10 cellular contexts compared by ENCODE assay signal in genomic region chr21:46140357-46141003, GRCh38. TPM values are rescaled to one million over a fixed set of nuclear protein-coding genes. Genes with fewer than 3 reads are reported as not detected.
DNase-seq lines count a peak whose midpoint lies in the region; ATAC-seq, FAIRE-seq and TF ChIP-seq lines count a peak whose summit lies in the region.
"Not testable (repeated sequence)": the region's sequence is repeated elsewhere in the genome, so short reads cannot be mapped to it uniquely, and the experiment has no call there.
"Had no signal": no experiment of that assay in that cellular context is flagged by ENCODE, and none has a peak within 500 bp of the region (broad histone marks: within the 10 kb centered on the region; RNA-seq: fewer than 3 reads in every experiment).

No MANE protein-coding gene starts in this region.

- H2BK120ac ChIP-seq in mesendoderm (ENCODE audit: low read depth, low read length) = not testable (repeated sequence)

- H4K8ac ChIP-seq in mesendoderm (ENCODE audit: low read depth, low read length) = not testable (repeated sequence)

- not testable (repeated sequence) for H2BK5ac ChIP-seq in mesendoderm (ENCODE audit: low read length)

- not testable (repeated sequence) for H3K9me3 ChIP-seq in iPS-15b (ENCODE audit: control insufficient read depth, insufficient read depth, low read length); psoas muscle

- peaks cover 14% of the 10 kb centered on the region for H3K27me3 Mint-ChIP-seq in glutamatergic neuron (ENCODE audit: unreplicated experiment)

- H3K27ac ChIP-seq in mesendoderm (ENCODE audit: low read depth, low read length); psoas muscle: not testable (repeated sequence)

- H3K4me3 ChIP-seq in bronchial epithelial cell (ENCODE audit: low read depth, low read length); mesendoderm (ENCODE audit: low read length); psoas muscle: not testable (repeated sequence)
- H3K4me3 ChIP-seq in iPS-15b (ENCODE audit: low read depth, low read length) = peak overlapping the region; percentile 24

- H3K27me3 ChIP-seq in bronchial epithelial cell (ENCODE audit: control insufficient read depth, insufficient read depth, low read length); iPS-15b (ENCODE audit: control insufficient read depth, insufficient read depth, low read length); mesendoderm (ENCODE audit: insufficient read depth, low read length, poor library complexity); psoas muscle (ENCODE audit: insufficient read depth in 3 of 3, low read length in 2 of 3): not testable (repeated sequence)

- not testable (repeated sequence) for H3K18ac ChIP-seq in mesendoderm (ENCODE audit: low read length)

- H3K4ac ChIP-seq in mesendoderm (ENCODE audit: low read depth, low read length) = not testable (repeated sequence)

- H2BK15ac ChIP-seq in mesendoderm (replicated peaks; ENCODE audit: low read depth) = not testable (repeated sequence)

- H3K9ac ChIP-seq in iPS-15b (ENCODE audit: low read depth, low read length) = not testable (repeated sequence)
- peak overlapping the region; percentile 23 for H3K9ac ChIP-seq in mesendoderm (ENCODE audit: low read length)

- not testable (repeated sequence) for H3K36me3 ChIP-seq in bronchial epithelial cell (ENCODE audit: control insufficient read depth, insufficient read depth, low read length); iPS-15b (ENCODE audit: control insufficient read depth, insufficient read depth, low read length); mesendoderm (ENCODE audit: control insufficient read depth, insufficient read depth, low read length); psoas muscle (ENCODE audit: insufficient read depth in 1 of 2, low read depth in 1 of 2)

- H3K9me3 Mint-ChIP-seq in glutamatergic neuron (ENCODE audit: unreplicated experiment) = not testable (repeated sequence)

- intact Hi-C loops in psoas muscle (cut with DNase I) = loop anchor here in 1 of 2 donors (5.0 to 10.0 kb wide), 2 partner anchors 87 to 144 kb away; partner anchors contain the start of genes LSS, MCM3AP and YBEY

- FAIRE-seq in HTR-8/SVneo (lab: Jason Lieb, UNC) (peak; percentile 98), bronchial epithelial cell (lab: Jason Lieb, UNC) (peak; percentile 98)

- H3K23ac ChIP-seq in mesendoderm (ENCODE audit: low read length) = not testable (repeated sequence)

- not testable (repeated sequence) for DNase-seq in HTR-8/SVneo (ENCODE audit: insufficient read length, low spot score); glutamatergic neuron
- DNase-seq in NCI-H2196 (lab: John Stamatoyannopoulos, UW; ENCODE audit: unreplicated experiment) (peak; percentile 77), bronchial epithelial cell (ENCODE audit: low read depth) (peak; percentile 13), mesendoderm (peak; percentile 34), psoas muscle (peak; percentile 8 to 44)

- not testable (repeated sequence) for H2AK5ac ChIP-seq in mesendoderm (ENCODE audit: low read length)

- not testable (repeated sequence) for ATAC-seq in psoas muscle

- H3K4me3 Mint-ChIP-seq in glutamatergic neuron (ENCODE audit: unreplicated experiment) = peak overlapping the region; percentile 30

- peak overlapping the region; percentile 15 for H3K4me2 ChIP-seq in mesendoderm (ENCODE audit: low read length)

- TF ChIP-seq CTCF in bronchial epithelial cell (IDR thresholded peaks at IDR 0.05; ENCODE audit: insufficient read depth, low read length, severe bottlenecking); glutamatergic neuron (IDR thresholded peaks at IDR 0.05; ENCODE audit: partially characterized antibody, unreplicated experiment); psoas muscle (IDR thresholded peaks at IDR 0.05): not testable (repeated sequence)

- H3K4me1 ChIP-seq in iPS-15b (ENCODE audit: control insufficient read depth, insufficient read depth, low read length); mesendoderm (ENCODE audit: control insufficient read depth, low read depth, low read length); psoas muscle: not testable (repeated sequence)

- not testable (repeated sequence) for H3K79me2 ChIP-seq in mesendoderm (ENCODE audit: control insufficient read depth, insufficient read depth, low read length)

- H3K36me3 Mint-ChIP-seq in glutamatergic neuron (ENCODE audit: unreplicated experiment) = not testable (repeated sequence)

- no CpG with 5 or more reads among the region's 29 CpGs for WGBS in mesendoderm (ENCODE audit: extremely low coverage, insufficient coverage, low lambda C conversion rate)
- WGBS in psoas muscle, 3 donors = 28 to 40% (median 28%) methylated on average over 29 of the region's 29 CpGs

- not testable (repeated sequence) for H3K79me1 ChIP-seq in mesendoderm (ENCODE audit: low read length)

- H4K5ac ChIP-seq in mesendoderm (ENCODE audit: low read length) = not testable (repeated sequence)

- H3K27ac Mint-ChIP-seq in glutamatergic neuron (ENCODE audit: unreplicated experiment) = not testable (repeated sequence)

- peak overlapping the region; percentile 57 for H3K56ac ChIP-seq in mesendoderm (ENCODE audit: low read length)

- H3K4me1 Mint-ChIP-seq in glutamatergic neuron (ENCODE audit: low read depth, unreplicated experiment) = not testable (repeated sequence)

RNA-seq across cellular contexts. Expression of gene FTCD, which starts 14.9 kb away (rescaled TPM):
- total RNA-seq in bronchial epithelial cell = not detected in 2 replicates
- total RNA-seq in glutamatergic neuron (ENCODE audit: unreplicated experiment) = 13.4 TPM
- 2.4 TPM for polyA plus RNA-seq in mesendoderm (2013, experiment 1 of 2)
- polyA plus RNA-seq in mesendoderm (2013, experiment 2 of 2) = 2.9 TPM
- 1 to 10 TPM in 1 of 4 donors, under 1 TPM in 1, not detected in 2; 0.16 to 2.0 TPM for total RNA-seq in psoas muscle
- polyA plus RNA-seq in psoas muscle = under 1 TPM in 2 of 3 donors, not detected in 1; 0.03 to 0.09 TPM
- total RNA-seq: M059J had no signal
- polyA plus RNA-seq: CD14-positive monocyte had no signal

RNA-seq across cellular contexts. Expression of gene COL6A2, which starts 42.6 kb away (rescaled TPM):
- total RNA-seq in bronchial epithelial cell = 1.0 and 12.6 TPM in 2 replicates
- total RNA-seq in glutamatergic neuron (ENCODE audit: unreplicated experiment) = 55.2 TPM
- 67.9 TPM for polyA plus RNA-seq in mesendoderm (2013, experiment 1 of 2)
- polyA plus RNA-seq in mesendoderm (2013, experiment 2 of 2) = 67.5 TPM
- total RNA-seq in psoas muscle = 100 to 1,000 TPM in 2 of 4 donors, 10 to 100 TPM in 2; 56.2 to 122 (median 90.4) TPM
- 10 to 100 TPM; 29.8 to 58.8 (median 47.1) TPM for polyA plus RNA-seq in psoas muscle
- total RNA-seq: OCI-LY7 had no signal
- polyA plus RNA-seq: CD14-positive monocyte had no signal

RNA-seq across cellular contexts. Expression of gene SPATC1L, which starts 43.8 kb away (rescaled TPM):
- total RNA-seq in bronchial epithelial cell = 0.64 and 1.1 TPM in 2 replicates
- 58.7 TPM for total RNA-seq in glutamatergic neuron (ENCODE audit: unreplicated experiment)
- 43.9 TPM for polyA plus RNA-seq in mesendoderm (2013, experiment 1 of 2)
- 44.7 TPM for polyA plus RNA-seq in mesendoderm (2013, experiment 2 of 2)
- 1 to 10 TPM; 1.9 to 4.6 (median 3.2) TPM for total RNA-seq in psoas muscle
- polyA plus RNA-seq in psoas muscle = 1 to 10 TPM; 3.7 to 6.0 (median 4.6) TPM

Comparison
In these comparisons a context has a peak if more than half of its experiments do, and no peak if none do; other contexts are left out.
1. RNA of gene SPATC1L, which starts 43.8 kb away (total RNA-seq): 58.7 TPM in glutamatergic neuron (single experiment); 1.9 to 4.6 TPM in psoas muscle and 0.64 to 1.1 TPM in bronchial epithelial cell; every median in the first group is over 10 times any median in the second.